ENCODE assay signal across 9 cellular contexts in genomic region chr18:55522011-55522410, GRCh38.
DNase-seq lines count a peak whose midpoint lies in the region; ATAC-seq and TF ChIP-seq lines count a peak whose summit lies in the region.
"Had no signal": no experiment of that assay in that cellular context is flagged by ENCODE, and none has a peak within 500 bp of the region (broad histone marks: within the 10 kb centered on the region; RNA-seq: fewer than 3 reads in every experiment).

No MANE protein-coding gene starts in this region.

- H3K36me3 ChIP-seq in heart right ventricle = no peaks in the 10 kb centered on the region

- ATAC-seq in heart right ventricle (peak in 2 of 8 donors; percentile 16 to 33), left ventricle myocardium superior (no peak), GM21381 (IDR thresholded peaks at IDR 0.05; ENCODE audit: unreplicated experiment) (no peak)

- H3K4me1 ChIP-seq in heart right ventricle = peaks cover 0 to 54% (median 5%) of the 10 kb centered on the region in 9 donors

- intact Hi-C loops in heart right ventricle (cut with DNase I) (loop anchor here in 2 of 10 donors (5.0 to 10.0 kb wide), 3 partner anchors 40 to 407 kb away; no protein-coding TSS in a partner anchor), left ventricle myocardium superior (cut with micrococcal nuclease) (no loop called here), posterior vena cava (cut with DNase I) (no loop called here)

- TF ChIP-seq CTCF in heart right ventricle (IDR thresholded peaks at IDR 0.05) (peak in 7 of 9 donors; percentile 19 to 38 (median 29)), choroid plexus epithelial cell (conservative IDR thresholded peaks at IDR 0.05; ENCODE audit: low read depth, low read length) (peak; percentile 58)

- no peaks in the 10 kb centered on the region for H3K27me3 ChIP-seq in heart right ventricle

- DNase-seq in heart right ventricle (no peak), left ventricle myocardium superior (no peak), HuH-7 (ENCODE audit: low spot score) (peak; percentile 5), choroid plexus epithelial cell (ENCODE audit: low read depth) (peak; percentile 47), posterior vena cava (ENCODE audit: low spot score) (no peak)
- DNase-seq in stimulated activated CD8-positive, alpha-beta memory T cell treated with anti-CD3 and anti-CD28 coated beads, Interleukin-2, amount 100 ng/mL, for 48 hours (ENCODE audit: low read depth in 2 of 2) = peak; percentile 4
- no peak for DNase-seq in stimulated activated naive CD4-positive, alpha-beta T cell (lab: John Stamatoyannopoulos, UW)

- H3K27ac ChIP-seq in heart right ventricle = peak overlapping the region in 1 of 10 donors; percentile 35
- H3K27ac ChIP-seq: VCaP had no signal

- H3K9me3 ChIP-seq in heart right ventricle = peaks cover 0 to 5% (median 0%) of the 10 kb centered on the region in 11 donors

- H3K4me3 ChIP-seq in heart right ventricle = no peak overlapping the region
- no peak overlapping the region for H3K4me3 ChIP-seq in choroid plexus epithelial cell (ENCODE audit: low read depth, low read length)

- WGBS in heart right ventricle, 2 donors = 61 to 63% methylated on average over 3 of the region's 3 CpGs

Comparison
In these comparisons a context has a peak if more than half of its experiments do, and no peak if none do; other contexts are left out.
1. DNase-seq: peak in HuH-7 (single experiment), choroid plexus epithelial cell (single experiment) and stimulated activated CD8-positive, alpha-beta memory T cell treated with anti-CD3 and anti-CD28 coated beads, Interleukin-2, amount 100 ng/mL, for 48 hours (2 of 2); none in heart right ventricle (0 of 2), left ventricle myocardium superior (single experiment), stimulated activated naive CD4-positive, alpha-beta T cell (0 of 6) and posterior vena cava (single experiment).